In the genomic region with DNA sequence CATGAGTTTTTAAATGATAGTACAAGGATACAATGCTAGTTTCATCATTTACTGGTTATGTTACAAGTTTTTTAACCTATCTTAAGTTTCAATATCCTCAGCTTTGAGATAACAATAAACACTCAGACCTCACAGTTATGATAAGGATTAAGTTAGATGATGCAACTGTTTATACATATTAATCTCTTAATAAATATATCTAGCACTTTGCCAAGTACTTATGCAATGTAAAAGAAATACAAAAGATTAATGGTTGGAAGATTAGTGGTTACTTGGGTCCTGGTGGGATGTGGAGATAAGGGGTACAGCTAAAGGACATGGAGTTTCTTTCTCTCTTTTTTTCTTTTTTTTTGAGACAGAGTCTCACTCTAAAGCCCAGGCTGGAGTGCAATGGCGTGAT, we compare ENCODE assay signal across 1 cellular context.
TF ChIP-seq lines count a peak whose summit lies in the region.

No MANE protein-coding gene starts in this region.

TF ChIP-seq in GM23338, 12 proteins besides CTCF, POLR2A, EP300 and RAD21 (continued from another document):
- TF ChIP-seq, protein P1, sequence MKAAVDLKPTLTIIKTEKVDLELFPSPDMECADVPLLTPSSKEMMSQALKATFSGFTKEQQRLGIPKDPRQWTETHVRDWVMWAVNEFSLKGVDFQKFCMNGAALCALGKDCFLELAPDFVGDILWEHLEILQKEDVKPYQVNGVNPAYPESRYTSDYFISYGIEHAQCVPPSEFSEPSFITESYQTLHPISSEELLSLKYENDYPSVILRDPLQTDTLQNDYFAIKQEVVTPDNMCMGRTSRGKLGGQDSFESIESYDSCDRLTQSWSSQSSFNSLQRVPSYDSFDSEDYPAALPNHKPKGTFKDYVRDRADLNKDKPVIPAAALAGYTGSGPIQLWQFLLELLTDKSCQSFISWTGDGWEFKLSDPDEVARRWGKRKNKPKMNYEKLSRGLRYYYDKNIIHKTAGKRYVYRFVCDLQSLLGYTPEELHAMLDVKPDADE (IDR thresholded peaks at IDR 0.05) = no peak
- TF ChIP-seq REST (IDR thresholded peaks at IDR 0.05; ENCODE audit: unreplicated experiment) = no peak
- no peak for TF ChIP-seq CREB1 (CRISPR knock-in tag; IDR thresholded peaks at IDR 0.05; ENCODE audit: low read depth)
- TF ChIP-seq ZNF114 (CRISPR knock-in tag; IDR thresholded peaks at IDR 0.05) = no peak
- no peak for TF ChIP-seq NANOG (IDR thresholded peaks at IDR 0.05; ENCODE audit: borderline replicate concordance)
- TF ChIP-seq ZNF331 (CRISPR knock-in tag; IDR thresholded peaks at IDR 0.05; ENCODE audit: low read depth) = no peak
- no peak for TF ChIP-seq POLR2AphosphoS5 (IDR thresholded peaks at IDR 0.05; ENCODE audit: low read depth)
- no peak for TF ChIP-seq EZH2phosphoT487 (IDR thresholded peaks at IDR 0.05; ENCODE audit: unreplicated experiment)
- TF ChIP-seq EZH2 (IDR thresholded peaks at IDR 0.05; ENCODE audit: low read depth, unreplicated experiment) = no peak
- TF ChIP-seq, protein P2, sequence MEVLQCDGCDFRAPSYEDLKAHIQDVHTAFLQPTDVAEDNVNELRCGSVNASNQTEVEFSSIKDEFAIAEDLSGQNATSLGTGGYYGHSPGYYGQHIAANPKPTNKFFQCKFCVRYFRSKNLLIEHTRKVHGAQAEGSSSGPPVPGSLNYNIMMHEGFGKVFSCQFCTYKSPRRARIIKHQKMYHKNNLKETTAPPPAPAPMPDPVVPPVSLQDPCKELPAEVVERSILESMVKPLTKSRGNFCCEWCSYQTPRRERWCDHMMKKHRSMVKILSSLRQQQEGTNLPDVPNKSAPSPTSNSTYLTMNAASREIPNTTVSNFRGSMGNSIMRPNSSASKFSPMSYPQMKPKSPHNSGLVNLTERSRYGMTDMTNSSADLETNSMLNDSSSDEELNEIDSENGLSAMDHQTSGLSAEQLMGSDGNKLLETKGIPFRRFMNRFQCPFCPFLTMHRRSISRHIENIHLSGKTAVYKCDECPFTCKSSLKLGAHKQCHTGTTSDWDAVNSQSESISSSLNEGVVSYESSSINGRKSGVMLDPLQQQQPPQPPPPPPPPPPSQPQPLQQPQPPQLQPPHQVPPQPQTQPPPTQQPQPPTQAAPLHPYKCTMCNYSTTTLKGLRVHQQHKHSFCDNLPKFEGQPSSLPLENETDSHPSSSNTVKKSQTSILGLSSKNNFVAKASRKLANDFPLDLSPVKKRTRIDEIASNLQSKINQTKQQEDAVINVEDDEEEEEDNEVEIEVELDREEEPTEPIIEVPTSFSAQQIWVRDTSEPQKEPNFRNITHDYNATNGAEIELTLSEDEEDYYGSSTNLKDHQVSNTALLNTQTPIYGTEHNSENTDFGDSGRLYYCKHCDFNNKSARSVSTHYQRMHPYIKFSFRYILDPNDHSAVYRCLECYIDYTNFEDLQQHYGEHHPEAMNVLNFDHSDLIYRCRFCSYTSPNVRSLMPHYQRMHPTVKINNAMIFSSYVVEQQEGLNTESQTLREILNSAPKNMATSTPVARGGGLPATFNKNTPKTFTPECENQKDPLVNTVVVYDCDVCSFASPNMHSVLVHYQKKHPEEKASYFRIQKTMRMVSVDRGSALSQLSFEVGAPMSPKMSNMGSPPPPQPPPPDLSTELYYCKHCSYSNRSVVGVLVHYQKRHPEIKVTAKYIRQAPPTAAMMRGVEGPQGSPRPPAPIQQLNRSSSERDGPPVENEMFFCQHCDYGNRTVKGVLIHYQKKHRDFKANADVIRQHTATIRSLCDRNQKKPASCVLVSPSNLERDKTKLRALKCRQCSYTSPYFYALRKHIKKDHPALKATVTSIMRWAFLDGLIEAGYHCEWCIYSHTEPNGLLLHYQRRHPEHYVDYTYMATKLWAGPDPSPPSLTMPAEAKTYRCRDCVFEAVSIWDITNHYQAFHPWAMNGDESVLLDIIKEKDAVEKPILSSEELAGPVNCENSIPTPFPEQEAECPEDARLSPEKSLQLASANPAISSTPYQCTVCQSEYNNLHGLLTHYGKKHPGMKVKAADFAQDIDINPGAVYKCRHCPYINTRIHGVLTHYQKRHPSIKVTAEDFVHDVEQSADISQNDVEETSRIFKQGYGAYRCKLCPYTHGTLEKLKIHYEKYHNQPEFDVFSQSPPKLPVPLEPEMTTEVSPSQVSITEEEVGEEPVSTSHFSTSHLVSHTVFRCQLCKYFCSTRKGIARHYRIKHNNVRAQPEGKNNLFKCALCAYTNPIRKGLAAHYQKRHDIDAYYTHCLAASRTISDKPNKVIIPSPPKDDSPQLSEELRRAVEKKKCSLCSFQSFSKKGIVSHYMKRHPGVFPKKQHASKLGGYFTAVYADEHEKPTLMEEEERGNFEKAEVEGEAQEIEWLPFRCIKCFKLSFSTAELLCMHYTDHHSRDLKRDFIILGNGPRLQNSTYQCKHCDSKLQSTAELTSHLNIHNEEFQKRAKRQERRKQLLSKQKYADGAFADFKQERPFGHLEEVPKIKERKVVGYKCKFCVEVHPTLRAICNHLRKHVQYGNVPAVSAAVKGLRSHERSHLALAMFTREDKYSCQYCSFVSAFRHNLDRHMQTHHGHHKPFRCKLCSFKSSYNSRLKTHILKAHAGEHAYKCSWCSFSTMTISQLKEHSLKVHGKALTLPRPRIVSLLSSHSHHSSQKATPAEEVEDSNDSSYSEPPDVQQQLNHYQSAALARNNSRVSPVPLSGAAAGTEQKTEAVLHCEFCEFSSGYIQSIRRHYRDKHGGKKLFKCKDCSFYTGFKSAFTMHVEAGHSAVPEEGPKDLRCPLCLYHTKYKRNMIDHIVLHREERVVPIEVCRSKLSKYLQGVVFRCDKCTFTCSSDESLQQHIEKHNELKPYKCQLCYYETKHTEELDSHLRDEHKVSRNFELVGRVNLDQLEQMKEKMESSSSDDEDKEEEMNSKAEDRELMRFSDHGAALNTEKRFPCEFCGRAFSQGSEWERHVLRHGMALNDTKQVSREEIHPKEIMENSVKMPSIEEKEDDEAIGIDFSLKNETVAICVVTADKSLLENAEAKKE (CRISPR knock-in tag; IDR thresholded peaks at IDR 0.05) = no peak
- TF ChIP-seq STAT1 (IDR thresholded peaks at IDR 0.05; ENCODE audit: unreplicated experiment) = no peak
